Comparison of ENCODE assay signal across 14 cellular contexts in genomic region chr9:89477395-89477794, GRCh38. TPM values are rescaled to one million over a fixed set of nuclear protein-coding genes. Genes with fewer than 3 reads are reported as not detected.
DNase-seq lines count a peak whose midpoint lies in the region; ATAC-seq and TF ChIP-seq lines count a peak whose summit lies in the region.
"Had no signal": no experiment of that assay in that cellular context is flagged by ENCODE, and none has a peak within 500 bp of the region (broad histone marks: within the 10 kb centered on the region; RNA-seq: fewer than 3 reads in every experiment).

No MANE protein-coding gene starts in this region.

- peaks cover 62% of the 10 kb centered on the region for H3K36me3 Mint-ChIP-seq in CD4-positive, CD25-positive, alpha-beta regulatory T cell
- no peaks in the 10 kb centered on the region for H3K36me3 Mint-ChIP-seq in osteocyte (ENCODE audit: unreplicated experiment)

- peaks cover 28 to 92% (median 73%) of the 10 kb centered on the region in 4 donors for H3K4me1 Mint-ChIP-seq in CD4-positive, CD25-positive, alpha-beta regulatory T cell
- H3K4me1 Mint-ChIP-seq in osteocyte (ENCODE audit: unreplicated experiment), result peaks cover 8% of the 10 kb centered on the region

- ATAC-seq in CD4-positive, CD25-positive, alpha-beta regulatory T cell (ENCODE audit: low read depth in 2 of 2), result peak; percentile 41 to 47
- ATAC-seq in HG03139 (IDR thresholded peaks at IDR 0.05; ENCODE audit: unreplicated experiment), result no peak
- no peak for ATAC-seq in GM19467 (IDR thresholded peaks at IDR 0.05; ENCODE audit: unreplicated experiment)

- peak overlapping the region; percentile 71 for H3K4me3 ChIP-seq in CD4-positive, CD25-positive, alpha-beta regulatory T cell (ENCODE audit: low read depth, low read length)
- peak overlapping the region; percentile 62 for H3K4me3 ChIP-seq in SK-N-MC
- H3K4me3 ChIP-seq: HAP-1, left lung, SJCRH30, skin epidermis, suprapubic skin had no signal

- TF ChIP-seq CTCF in osteocyte (IDR thresholded peaks at IDR 0.05), result no peak

- peaks cover 0 to 4% (median 0%) of the 10 kb centered on the region in 7 donors for H3K9me3 Mint-ChIP-seq in CD4-positive, CD25-positive, alpha-beta regulatory T cell
- no peaks in the 10 kb centered on the region for H3K9me3 Mint-ChIP-seq in osteocyte (ENCODE audit: unreplicated experiment)

- H3K27ac Mint-ChIP-seq in CD4-positive, CD25-positive, alpha-beta regulatory T cell, result peak overlapping the region; percentile 92 to 96 (median 94)
- H3K27ac Mint-ChIP-seq in osteocyte (ENCODE audit: unreplicated experiment), result peak overlapping the region; percentile 4

- no peaks in the 10 kb centered on the region for H3K27me3 ChIP-seq in CD4-positive, CD25-positive, alpha-beta regulatory T cell (ENCODE audit: control insufficient read depth, insufficient read depth, low read length)
- H3K27me3 ChIP-seq: left lung, suprapubic skin had no signal

- peak overlapping the region; percentile 21 for H3K9ac ChIP-seq in SK-N-MC (ENCODE audit: insufficient read length)

- peak overlapping the region; percentile 79 for H3K27ac ChIP-seq in CD4-positive, CD25-positive, alpha-beta regulatory T cell (ENCODE audit: insufficient read depth, low read length, poor library complexity, severe bottlenecking)
- H3K27ac ChIP-seq in SK-N-MC (peak overlapping the region; percentile 96), caudate nucleus (ENCODE audit: low read depth, low read length) (peak overlapping the region; percentile 18)
- H3K27ac ChIP-seq: SJCRH30, suprapubic skin had no signal

- peaks cover 47% of the 10 kb centered on the region for H3K36me3 ChIP-seq in CD4-positive, CD25-positive, alpha-beta regulatory T cell (ENCODE audit: control insufficient read depth, insufficient read depth, low read length)
- H3K36me3 ChIP-seq in SK-N-MC (ENCODE audit: insufficient read depth, low read length), result no peaks in the 10 kb centered on the region
- H3K36me3 ChIP-seq: HAP-1, SJCRH30 had no signal

- peaks cover 83% of the 10 kb centered on the region for H3K4me1 ChIP-seq in CD4-positive, CD25-positive, alpha-beta regulatory T cell (ENCODE audit: control insufficient read depth, insufficient read depth, low read length, poor library complexity, severe bottlenecking)
- H3K4me1 ChIP-seq: HAP-1, SJCRH30 had no signal

- peak overlapping the region; percentile 78 to 93 (median 82) for H3K4me3 Mint-ChIP-seq in CD4-positive, CD25-positive, alpha-beta regulatory T cell
- H3K4me3 Mint-ChIP-seq in osteocyte (ENCODE audit: unreplicated experiment), result no peak overlapping the region

- peak in 2 of 3 donors; percentile 49 for DNase-seq in CD4-positive, CD25-positive, alpha-beta regulatory T cell
- no peak for DNase-seq in SK-N-MC (ENCODE audit: low read depth, low spot score)
- DNase-seq in caudate nucleus (lab: John Stamatoyannopoulos, UW), result no peak
- DNase-seq in osteocyte (ENCODE audit: extremely low spot score, unreplicated experiment), result no peak
- no peak for DNase-seq in NCI-H128 (lab: John Stamatoyannopoulos, UW; ENCODE audit: unreplicated experiment)
- DNase-seq in RPMI8226, result no peak
- DNase-seq: activated gamma-delta T cell, left lung had no signal

- no peaks in the 10 kb centered on the region for H3K9me3 ChIP-seq in CD4-positive, CD25-positive, alpha-beta regulatory T cell (ENCODE audit: control insufficient read depth in 2 of 2, low read length in 2 of 2)
- no peaks in the 10 kb centered on the region for H3K9me3 ChIP-seq in SK-N-MC (ENCODE audit: low read depth, low read length)
- H3K9me3 ChIP-seq: HAP-1, left lung, SJCRH30, suprapubic skin had no signal

- no peaks in the 10 kb centered on the region for H3K27me3 Mint-ChIP-seq in CD4-positive, CD25-positive, alpha-beta regulatory T cell
- H3K27me3 Mint-ChIP-seq in osteocyte (ENCODE audit: unreplicated experiment), result no peaks in the 10 kb centered on the region

RNA-seq across cellular contexts. Expression of gene SEMA4D, which starts 20.5 kb away (rescaled TPM):
- total RNA-seq in CD4-positive, CD25-positive, alpha-beta regulatory T cell, result 480 TPM
- 100 to 1,000 TPM in 1 of 4 donors, 10 to 100 TPM in 3; 67.5 to 108 (median 90.2) TPM for polyA plus RNA-seq in CD4-positive, CD25-positive, alpha-beta regulatory T cell
- 2.0 and 2.2 TPM in 2 replicates for total RNA-seq in osteocyte
- total RNA-seq: SJCRH30 had no signal

Comparison
In these comparisons a context has a peak if more than half of its experiments do, and no peak if none do; other contexts are left out.
1. ATAC-seq: peak in CD4-positive, CD25-positive, alpha-beta regulatory T cell (2 of 2); none in HG03139 (single experiment) and GM19467 (single experiment).
2. DNase-seq: peak in CD4-positive, CD25-positive, alpha-beta regulatory T cell (2 of 3); none in SK-N-MC (single experiment), caudate nucleus (0 of 61), osteocyte (single experiment), NCI-H128 (single experiment) and RPMI8226 (single experiment).
3. H3K27ac ChIP-seq: peak in every context shown above with its lines; median percentile 96 in SK-N-MC; 79 in CD4-positive, CD25-positive, alpha-beta regulatory T cell; 18 in caudate nucleus.
4. RNA of gene SEMA4D, which starts 20.5 kb away (total RNA-seq): 480 TPM in CD4-positive, CD25-positive, alpha-beta regulatory T cell (single experiment); 2.0 to 2.2 TPM in osteocyte; every median in the first group is over 100 times any median in the second.